ENCODE assay signal across 8 cellular contexts in genomic region chr11:78417175-78417887, GRCh38. TPM values are rescaled to one million over a fixed set of nuclear protein-coding genes. Genes with fewer than 3 reads are reported as not detected.
DNase-seq lines count a peak whose midpoint lies in the region; ATAC-seq and TF ChIP-seq lines count a peak whose summit lies in the region.

Gene GAB2, minus strand, starts transcription at chr11:78417820. Its CDS starts 100 bp downstream, at chr11:78417720.

- no peak within 1 kb of the TSS for H3K4ac ChIP-seq in neuronal stem cell (ENCODE audit: low read length)

- peak within 1 kb of the TSS; percentile 88 for H2AFZ ChIP-seq in neuronal stem cell (ENCODE audit: low read length)

- peak within 1 kb of the TSS; percentile 64 for H2AK5ac ChIP-seq in neuronal stem cell (ENCODE audit: low read depth, low read length)

- H3K27ac ChIP-seq in neuronal stem cell (replicated peaks; ENCODE audit: low read length), result peak within 1 kb of the TSS; percentile 81

- no peaks in the 10 kb centered on the region for H3K36me3 ChIP-seq in neuronal stem cell (replicated peaks in 1 of 2; ENCODE audit: control insufficient read depth in 2 of 2, insufficient read depth in 2 of 2, low read length in 2 of 2)

- POLR2A ChIA-PET in activated CD4-positive, alpha-beta memory T cell treated with anti-CD3 and anti-CD28 coated beads, Interleukin-2, amount 10 ng/mL, durations not matched to agents 7 days and 5 days (lab: Charles Lee), result interaction anchor here (0.6 to 4.7 kb wide), 32 partner anchors 12 to 418 kb away, joined by 3 to 59 read pairs (median 4); partner anchors contain the start of genes ALG8, NARS2 and NDUFC2

- H3K4me3 ChIP-seq in fibroblast of villous mesenchyme (ENCODE audit: low read depth, low read length), result peak within 1 kb of the TSS; percentile 74
- H3K4me3 ChIP-seq in neuronal stem cell (ENCODE audit: low read length in 2 of 2), result peak within 1 kb of the TSS; percentile 85 to 89

- H3K27me3 Mint-ChIP-seq in activated CD4-positive, alpha-beta memory T cell treated with anti-CD3 and anti-CD28 coated beads, Interleukin-2, amount 10 ng/mL, durations not matched to agents 7 days and 5 days, result peaks cover 18% of the 10 kb centered on the region

- H3K9me3 ChIP-seq in neuronal stem cell (replicated peaks in 1 of 2; ENCODE audit: control insufficient read depth in 2 of 2, insufficient read depth in 1 of 2, low read depth in 1 of 2, low read length in 2 of 2), result no peaks in the 10 kb centered on the region

- H3K4me1 ChIP-seq in neuronal stem cell (ENCODE audit: control insufficient read depth in 2 of 2, insufficient read depth in 1 of 2, low read depth in 1 of 2, low read length in 2 of 2), result peaks cover 8 to 12% of the 10 kb centered on the region in 2 donors

- CTCF ChIA-PET in activated CD4-positive, alpha-beta memory T cell treated with anti-CD3 and anti-CD28 coated beads, Interleukin-2, amount 10 ng/mL, durations not matched to agents 7 days and 5 days (lab: Charles Lee), result interaction anchor here (0.6 to 8.4 kb wide), 18 partner anchors 8 to 352 kb away, joined by 3 to 85 read pairs (median 4); partner anchors contain the start of genes KCTD21 and NARS2

- ATAC-seq in GM19324 (IDR thresholded peaks at IDR 0.05; ENCODE audit: low FRiP score, unreplicated experiment) (peak; percentile 30), HG03571 (IDR thresholded peaks at IDR 0.05; ENCODE audit: unreplicated experiment) (peak; percentile 13)

- H3K27me3 ChIP-seq in neuronal stem cell (ENCODE audit: control insufficient read depth in 3 of 3, insufficient read depth in 3 of 3, low read depth in 1 of 3, low read length in 3 of 3), result no peaks in the 10 kb centered on the region

- H2BK12ac ChIP-seq in neuronal stem cell (ENCODE audit: low read length), result no peak within 1 kb of the TSS

- no peak within 1 kb of the TSS for H4K8ac ChIP-seq in neuronal stem cell (ENCODE audit: low read depth, low read length)

- peak within 1 kb of the TSS; percentile 59 for H3K14ac ChIP-seq in neuronal stem cell (ENCODE audit: low read length)

- H3K79me1 ChIP-seq in neuronal stem cell (ENCODE audit: low read depth, low read length), result no peaks in the 10 kb centered on the region

- peak within 1 kb of the TSS; percentile 84 for H3K27ac Mint-ChIP-seq in activated CD4-positive, alpha-beta memory T cell treated with anti-CD3 and anti-CD28 coated beads, Interleukin-2, amount 10 ng/mL, durations not matched to agents 7 days and 5 days

- peak within 1 kb of the TSS; percentile 95 for H3K18ac ChIP-seq in neuronal stem cell (ENCODE audit: low read length)

- H4K91ac ChIP-seq in neuronal stem cell (ENCODE audit: low read depth, low read length, poor library complexity), result no peak within 1 kb of the TSS

- H3K36me3 Mint-ChIP-seq in activated CD4-positive, alpha-beta memory T cell treated with anti-CD3 and anti-CD28 coated beads, Interleukin-2, amount 10 ng/mL, durations not matched to agents 7 days and 5 days (ENCODE audit: low read depth), result peaks cover 10% of the 10 kb centered on the region

- peak within 1 kb of the TSS; percentile 95 for H3K4me3 Mint-ChIP-seq in activated CD4-positive, alpha-beta memory T cell treated with anti-CD3 and anti-CD28 coated beads, Interleukin-2, amount 10 ng/mL, durations not matched to agents 7 days and 5 days

- peak within 1 kb of the TSS; percentile 55 for H2BK5ac ChIP-seq in neuronal stem cell (ENCODE audit: low read length)

- no peaks in the 10 kb centered on the region for H3K9me3 Mint-ChIP-seq in activated CD4-positive, alpha-beta memory T cell treated with anti-CD3 and anti-CD28 coated beads, Interleukin-2, amount 10 ng/mL, durations not matched to agents 7 days and 5 days

- TF ChIP-seq CTCF in fibroblast of villous mesenchyme (IDR thresholded peaks at IDR 0.05; ENCODE audit: insufficient read depth, low read depth, low read length), result no peak

- H2BK15ac ChIP-seq in neuronal stem cell (ENCODE audit: low read length), result no peak within 1 kb of the TSS

- H3K9ac ChIP-seq in neuronal stem cell (ENCODE audit: low read depth, low read length, poor library complexity), result peak within 1 kb of the TSS; percentile 84

- peak within 1 kb of the TSS; percentile 93 for H3K4me2 ChIP-seq in neuronal stem cell (ENCODE audit: insufficient read depth, low read length, poor library complexity, severe bottlenecking)

- peak within 1 kb of the TSS; percentile 95 for H3K23ac ChIP-seq in neuronal stem cell (ENCODE audit: low read depth, low read length, poor library complexity)

- DNase-seq in A172 (ENCODE audit: low spot score) (no peak), fibroblast of villous mesenchyme (ENCODE audit: low read depth) (no peak), neuronal stem cell (ENCODE audit: low spot score) (no peak), retina (no peak), epidermal melanocyte (ENCODE audit: insufficient read length, low spot score) (no peak)
- no peak for DNase-seq in activated CD4-positive, alpha-beta memory T cell treated with anti-CD3 and anti-CD28 coated beads, Interleukin-2, amount 10 ng/mL, durations not matched to agents 7 days and 5 days

- WGBS in neuronal stem cell (ENCODE audit: extremely low coverage in 2 of 2, insufficient read length in 2 of 2, insufficient replicate concordance in 1 of 2), 2 donors, result no CpG with 5 or more reads among the region's 93 CpGs

- no peak within 1 kb of the TSS for H2BK120ac ChIP-seq in neuronal stem cell (ENCODE audit: low read depth, low read length)

- H3K4me1 Mint-ChIP-seq in activated CD4-positive, alpha-beta memory T cell treated with anti-CD3 and anti-CD28 coated beads, Interleukin-2, amount 10 ng/mL, durations not matched to agents 7 days and 5 days, result peaks cover 67% of the 10 kb centered on the region

RNA-seq across cellular contexts. Expression of gene GAB2, which starts in this region (rescaled TPM):
- 12.1 and 18.3 TPM in 2 replicates for total RNA-seq in A172 (2014; rRNA removed; shearing (Covaris generic))
- 10 to 100 TPM; 51.8 to 55.8 TPM for total RNA-seq in activated CD4-positive, alpha-beta memory T cell treated with anti-CD3 and anti-CD28 coated beads, Interleukin-2, amount 10 ng/mL, durations not matched to agents 7 days and 5 days
- total RNA-seq in fibroblast of villous mesenchyme, result 8.2 and 11.3 TPM in 2 replicates
- 16.6 TPM for polyA plus RNA-seq in neuronal stem cell (2013, experiment 1 of 2)
- polyA plus RNA-seq in neuronal stem cell (2013, experiment 2 of 2), result 16.0 TPM
